Comparison of ENCODE assay signal across 8 cellular contexts in genomic region chr12:15227004-15227679, GRCh38. TPM values are rescaled to one million over a fixed set of nuclear protein-coding genes. Genes with fewer than 3 reads are reported as not detected.
DNase-seq lines count a peak whose midpoint lies in the region; ATAC-seq and TF ChIP-seq lines count a peak whose summit lies in the region.

No MANE protein-coding gene starts in this region.

- 12 to 17% methylated on average over 5 of the region's 5 CpGs for WGBS in esophagus squamous epithelium, 2 donors

- no peak overlapping the region for H3K9ac ChIP-seq in neural progenitor cell

- no peak overlapping the region for H3K4me3 Mint-ChIP-seq in activated CD4-positive, alpha-beta T cell treated with anti-CD3 and anti-CD28 coated beads, Interleukin-2, amount 10 ng/mL, durations not matched to agents 24 days and 14 days
- H3K4me3 Mint-ChIP-seq in neural progenitor cell, result no peak overlapping the region
- no peak overlapping the region for H3K4me3 Mint-ChIP-seq in activated T-helper 17 cell treated with anti-CD3 and anti-CD28 coated beads, Interleukin-2, amount 50 U/mL, for 72 hours

- peak overlapping the region; percentile 59 for H2AFZ ChIP-seq in neural progenitor cell (replicated peaks)

- H3K27me3 ChIP-seq in esophagus squamous epithelium (peaks cover 0 to 6% (median 0%) of the 10 kb centered on the region in 4 donors), neural progenitor cell (peaks cover 30% of the 10 kb centered on the region)

- no peaks in the 10 kb centered on the region for H3K9me3 ChIP-seq in esophagus squamous epithelium
- H3K9me3 ChIP-seq in neural progenitor cell (ENCODE audit: low read depth), result no peaks in the 10 kb centered on the region

- no peaks in the 10 kb centered on the region for H3K4me1 Mint-ChIP-seq in activated CD4-positive, alpha-beta T cell treated with anti-CD3 and anti-CD28 coated beads, Interleukin-2, amount 10 ng/mL, durations not matched to agents 24 days and 14 days
- H3K4me1 Mint-ChIP-seq in neural progenitor cell, result peaks cover 6% of the 10 kb centered on the region
- H3K4me1 Mint-ChIP-seq in activated T-helper 17 cell treated with anti-CD3 and anti-CD28 coated beads, Interleukin-2, amount 50 U/mL, for 72 hours, result no peaks in the 10 kb centered on the region

- H3K79me2 ChIP-seq in neural progenitor cell (ENCODE audit: low read depth), result no peaks in the 10 kb centered on the region

- peaks cover 32% of the 10 kb centered on the region for H3K27me3 Mint-ChIP-seq in activated CD4-positive, alpha-beta T cell treated with anti-CD3 and anti-CD28 coated beads, Interleukin-2, amount 10 ng/mL, durations not matched to agents 24 days and 14 days
- H3K27me3 Mint-ChIP-seq in neural progenitor cell (ENCODE audit: insufficient read depth, low read depth), result no peaks in the 10 kb centered on the region
- peaks cover 44% of the 10 kb centered on the region for H3K27me3 Mint-ChIP-seq in activated T-helper 17 cell treated with anti-CD3 and anti-CD28 coated beads, Interleukin-2, amount 50 U/mL, for 72 hours

- TF ChIP-seq POLR2A in esophagus squamous epithelium (IDR thresholded peaks at IDR 0.05), result no peak

- peak; percentile 49 for ATAC-seq in HG02938 (IDR thresholded peaks at IDR 0.05; ENCODE audit: unreplicated experiment)
- no peak for ATAC-seq in activated T-helper 17 cell treated with anti-CD3 and anti-CD28 coated beads, Interleukin-2, amount 50 U/mL, for 72 hours (replicated peaks)
- ATAC-seq in GM18502 (IDR thresholded peaks at IDR 0.05; ENCODE audit: poor library complexity, unreplicated experiment), result no peak

- H3K36me3 Mint-ChIP-seq in activated CD4-positive, alpha-beta T cell treated with anti-CD3 and anti-CD28 coated beads, Interleukin-2, amount 10 ng/mL, durations not matched to agents 24 days and 14 days (ENCODE audit: low read depth), result no peaks in the 10 kb centered on the region
- H3K36me3 Mint-ChIP-seq in neural progenitor cell, result no peaks in the 10 kb centered on the region
- H3K36me3 Mint-ChIP-seq in activated T-helper 17 cell treated with anti-CD3 and anti-CD28 coated beads, Interleukin-2, amount 50 U/mL, for 72 hours (ENCODE audit: low read depth), result no peaks in the 10 kb centered on the region

- H3K27ac Mint-ChIP-seq in activated CD4-positive, alpha-beta T cell treated with anti-CD3 and anti-CD28 coated beads, Interleukin-2, amount 10 ng/mL, durations not matched to agents 24 days and 14 days, result no peak overlapping the region
- H3K27ac Mint-ChIP-seq in neural progenitor cell, result no peak overlapping the region
- H3K27ac Mint-ChIP-seq in activated T-helper 17 cell treated with anti-CD3 and anti-CD28 coated beads, Interleukin-2, amount 50 U/mL, for 72 hours, result no peak overlapping the region

- H3K36me3 ChIP-seq in esophagus squamous epithelium, result no peaks in the 10 kb centered on the region
- H3K36me3 ChIP-seq in neural progenitor cell, result no peaks in the 10 kb centered on the region

- H3K4me2 ChIP-seq in neural progenitor cell, result no peak overlapping the region

- no peak overlapping the region for H3K4me3 ChIP-seq in esophagus squamous epithelium
- no peak overlapping the region for H3K4me3 ChIP-seq in neural progenitor cell

- no peaks in the 10 kb centered on the region for H3K9me3 Mint-ChIP-seq in activated CD4-positive, alpha-beta T cell treated with anti-CD3 and anti-CD28 coated beads, Interleukin-2, amount 10 ng/mL, durations not matched to agents 24 days and 14 days
- no peaks in the 10 kb centered on the region for H3K9me3 Mint-ChIP-seq in neural progenitor cell
- H3K9me3 Mint-ChIP-seq in activated T-helper 17 cell treated with anti-CD3 and anti-CD28 coated beads, Interleukin-2, amount 50 U/mL, for 72 hours, result no peaks in the 10 kb centered on the region

- H3K4me1 ChIP-seq in esophagus squamous epithelium, result no peaks in the 10 kb centered on the region
- no peaks in the 10 kb centered on the region for H3K4me1 ChIP-seq in neural progenitor cell

- TF ChIP-seq CTCF in esophagus squamous epithelium (IDR thresholded peaks at IDR 0.05) (peak; percentile 18 to 69 (median 60)), neural progenitor cell (IDR thresholded peaks at IDR 0.05) (peak; percentile 72)

- H3K27ac ChIP-seq in esophagus squamous epithelium (no peak overlapping the region), neural progenitor cell (no peak overlapping the region)

- no peaks in the 10 kb centered on the region for H4K20me1 ChIP-seq in neural progenitor cell (ENCODE audit: low read depth)

- intact Hi-C loops in activated CD4-positive, alpha-beta T cell treated with anti-CD3 and anti-CD28 coated beads, Interleukin-2, amount 10 ng/mL, durations not matched to agents 24 days and 14 days (cut with micrococcal nuclease), result loop anchor here (5.0 kb wide), 2 partner anchors 295 to 355 kb away; no protein-coding TSS in a partner anchor
- intact Hi-C loops in esophagus squamous epithelium (cut with DNase I), result loop anchor here (10.0 kb wide), 1 partner anchor 48 kb away; no protein-coding TSS in a partner anchor

- H3F3A ChIP-seq in neural progenitor cell (ENCODE audit: low read depth), result no peaks in the 10 kb centered on the region

- in situ Hi-C loops in SK-MEL-5 (cut with HindIII; ENCODE audit: low pct_unique_long_range_greater_than_20kb, low sequenced_read_pairs), result no loop called here

- peak; percentile 74 for DNase-seq in activated CD4-positive, alpha-beta T cell treated with anti-CD3 and anti-CD28 coated beads, Interleukin-2, amount 10 ng/mL, durations not matched to agents 24 days and 14 days
- no peak for DNase-seq in activated CD4-positive, alpha-beta T cell treated with anti-CD3 and anti-CD28 coated beads, Interleukin-2, amount 50 U/mL, for 4 hours
- DNase-seq in SK-MEL-5 (ENCODE audit: low read depth, low spot score) (peak; percentile 80), esophagus squamous epithelium (lab: John Stamatoyannopoulos, UW) (no peak), neural progenitor cell (ENCODE audit: low spot score) (peak; percentile 68)

RNA-seq across cellular contexts. Expression of gene RERG, which starts 5.9 kb away (rescaled TPM):
- total RNA-seq in activated CD4-positive, alpha-beta T cell treated with anti-CD3 and anti-CD28 coated beads, Interleukin-2, amount 10 ng/mL, durations not matched to agents 24 days and 14 days, result not detected in 2 replicates
- 0.37 and 0.61 TPM in 2 replicates for total RNA-seq in SK-MEL-5 (2014; rRNA removed; shearing (Covaris generic))
- polyA plus RNA-seq in SK-MEL-5 (2015; cell fraction: cytosol; rRNA removed), result 0.71 and 0.91 TPM in 2 replicates
- polyA plus RNA-seq in SK-MEL-5 (2015; cell fraction: nucleus; rRNA removed), result 1.4 TPM in 1 of 2 replicates, not detected in the other
- total RNA-seq in esophagus squamous epithelium, result 10 to 100 TPM in 2 of 4 donors, 1 to 10 TPM in 2; 1.4 to 15.1 (median 7.0) TPM
- total RNA-seq in neural progenitor cell (ENCODE audit: low replicate concordance), result 0.06 TPM in 1 of 2 replicates, not detected in the other
- total RNA-seq in activated T-helper 17 cell treated with anti-CD3 and anti-CD28 coated beads, Interleukin-2, amount 50 U/mL, for 72 hours, result not detected

Comparison
In these comparisons a context has a peak if more than half of its experiments do, and no peak if none do; other contexts are left out.
1. DNase-seq: peak in activated CD4-positive, alpha-beta T cell treated with anti-CD3 and anti-CD28 coated beads, Interleukin-2, amount 10 ng/mL, durations not matched to agents 24 days and 14 days (single experiment), SK-MEL-5 (single experiment) and neural progenitor cell (single experiment); none in activated CD4-positive, alpha-beta T cell treated with anti-CD3 and anti-CD28 coated beads, Interleukin-2, amount 50 U/mL, for 4 hours (0 of 2) and esophagus squamous epithelium (single experiment).